In genomic region chr5:55481293-55481900, GRCh38 we compare ENCODE assay signal across 1 cellular context.
TF ChIP-seq lines count a peak whose summit lies in the region.

No MANE protein-coding gene starts in this region.

TF ChIP-seq in SK-N-SH treated with all-trans-retinoic acid at 6 μM for 48 hours, 23 proteins besides CTCF, POLR2A, EP300 and RAD21 (continued from another document):
- TF ChIP-seq, protein P1, sequence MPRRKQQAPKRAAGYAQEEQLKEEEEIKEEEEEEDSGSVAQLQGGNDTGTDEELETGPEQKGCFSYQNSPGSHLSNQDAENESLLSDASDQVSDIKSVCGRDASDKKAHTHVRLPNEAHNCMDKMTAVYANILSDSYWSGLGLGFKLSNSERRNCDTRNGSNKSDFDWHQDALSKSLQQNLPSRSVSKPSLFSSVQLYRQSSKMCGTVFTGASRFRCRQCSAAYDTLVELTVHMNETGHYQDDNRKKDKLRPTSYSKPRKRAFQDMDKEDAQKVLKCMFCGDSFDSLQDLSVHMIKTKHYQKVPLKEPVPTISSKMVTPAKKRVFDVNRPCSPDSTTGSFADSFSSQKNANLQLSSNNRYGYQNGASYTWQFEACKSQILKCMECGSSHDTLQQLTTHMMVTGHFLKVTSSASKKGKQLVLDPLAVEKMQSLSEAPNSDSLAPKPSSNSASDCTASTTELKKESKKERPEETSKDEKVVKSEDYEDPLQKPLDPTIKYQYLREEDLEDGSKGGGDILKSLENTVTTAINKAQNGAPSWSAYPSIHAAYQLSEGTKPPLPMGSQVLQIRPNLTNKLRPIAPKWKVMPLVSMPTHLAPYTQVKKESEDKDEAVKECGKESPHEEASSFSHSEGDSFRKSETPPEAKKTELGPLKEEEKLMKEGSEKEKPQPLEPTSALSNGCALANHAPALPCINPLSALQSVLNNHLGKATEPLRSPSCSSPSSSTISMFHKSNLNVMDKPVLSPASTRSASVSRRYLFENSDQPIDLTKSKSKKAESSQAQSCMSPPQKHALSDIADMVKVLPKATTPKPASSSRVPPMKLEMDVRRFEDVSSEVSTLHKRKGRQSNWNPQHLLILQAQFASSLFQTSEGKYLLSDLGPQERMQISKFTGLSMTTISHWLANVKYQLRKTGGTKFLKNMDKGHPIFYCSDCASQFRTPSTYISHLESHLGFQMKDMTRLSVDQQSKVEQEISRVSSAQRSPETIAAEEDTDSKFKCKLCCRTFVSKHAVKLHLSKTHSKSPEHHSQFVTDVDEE (CRISPR knock-in tag; IDR thresholded peaks at IDR 0.05): no peak
- TF ChIP-seq, protein P2, sequence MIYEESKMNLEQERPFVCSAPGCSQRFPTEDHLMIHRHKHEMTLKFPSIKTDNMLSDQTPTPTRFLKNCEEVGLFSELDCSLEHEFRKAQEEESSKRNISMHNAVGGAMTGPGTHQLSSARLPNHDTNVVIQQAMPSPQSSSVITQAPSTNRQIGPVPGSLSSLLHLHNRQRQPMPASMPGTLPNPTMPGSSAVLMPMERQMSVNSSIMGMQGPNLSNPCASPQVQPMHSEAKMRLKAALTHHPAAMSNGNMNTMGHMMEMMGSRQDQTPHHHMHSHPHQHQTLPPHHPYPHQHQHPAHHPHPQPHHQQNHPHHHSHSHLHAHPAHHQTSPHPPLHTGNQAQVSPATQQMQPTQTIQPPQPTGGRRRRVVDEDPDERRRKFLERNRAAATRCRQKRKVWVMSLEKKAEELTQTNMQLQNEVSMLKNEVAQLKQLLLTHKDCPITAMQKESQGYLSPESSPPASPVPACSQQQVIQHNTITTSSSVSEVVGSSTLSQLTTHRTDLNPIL (CRISPR knock-in tag; IDR thresholded peaks at IDR 0.05; ENCODE audit: low read depth): no peak
- no peak for TF ChIP-seq OSR1 (CRISPR knock-in tag; IDR thresholded peaks at IDR 0.05)
- TF ChIP-seq, protein P3, sequence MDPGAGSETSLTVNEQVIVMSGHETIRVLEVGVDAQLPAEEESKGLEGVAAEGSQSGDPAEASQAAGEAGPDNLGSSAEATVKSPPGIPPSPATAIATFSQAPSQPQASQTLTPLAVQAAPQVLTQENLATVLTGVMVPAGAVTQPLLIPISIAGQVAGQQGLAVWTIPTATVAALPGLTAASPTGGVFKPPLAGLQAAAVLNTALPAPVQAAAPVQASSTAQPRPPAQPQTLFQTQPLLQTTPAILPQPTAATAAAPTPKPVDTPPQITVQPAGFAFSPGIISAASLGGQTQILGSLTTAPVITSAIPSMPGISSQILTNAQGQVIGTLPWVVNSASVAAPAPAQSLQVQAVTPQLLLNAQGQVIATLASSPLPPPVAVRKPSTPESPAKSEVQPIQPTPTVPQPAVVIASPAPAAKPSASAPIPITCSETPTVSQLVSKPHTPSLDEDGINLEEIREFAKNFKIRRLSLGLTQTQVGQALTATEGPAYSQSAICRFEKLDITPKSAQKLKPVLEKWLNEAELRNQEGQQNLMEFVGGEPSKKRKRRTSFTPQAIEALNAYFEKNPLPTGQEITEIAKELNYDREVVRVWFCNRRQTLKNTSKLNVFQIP (CRISPR knock-in tag; IDR thresholded peaks at IDR 0.05; ENCODE audit: borderline replicate concordance, low read depth): no peak
